ENCODE assay signal across 23 cellular contexts in the genomic region with DNA sequence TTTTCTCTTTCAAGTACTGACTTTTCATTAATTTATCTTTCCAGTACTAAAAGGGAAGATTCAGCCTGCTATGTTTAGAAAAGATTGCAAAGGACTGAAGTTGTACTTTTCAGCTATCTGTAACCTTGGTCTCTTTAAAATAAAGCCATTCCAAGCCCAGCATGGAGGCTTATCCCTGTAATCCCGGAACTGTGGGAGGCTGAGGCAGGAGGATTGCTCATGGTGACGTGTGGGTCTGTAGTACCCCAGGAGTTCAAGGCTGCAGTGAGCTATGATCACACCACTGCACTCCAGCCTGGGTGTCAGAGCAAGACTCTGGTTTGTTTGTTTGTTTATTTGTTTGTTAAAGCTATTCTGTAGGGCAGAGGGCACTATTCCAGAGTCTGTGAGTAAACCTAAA.
"Had no signal": no experiment of that assay in that cellular context is flagged by ENCODE, and none has a peak within 500 bp of the region (broad histone marks: within the 10 kb centered on the region; RNA-seq: fewer than 3 reads in every experiment).

No MANE protein-coding gene starts in this region.

- H3K79me2 ChIP-seq: parathyroid adenoma had no signal

- H3K9ac ChIP-seq: parathyroid adenoma had no signal

- DNase-seq: naive B cell; naive thymus-derived CD8-positive, alpha-beta T cell; nephron progenitor cell; occipital lobe; ovary; posterior cingulate gyrus; psoas muscle; right cardiac atrium; right lobe of liver; sigmoid colon; small intestine; spleen; stimulated activated CD4-positive, alpha-beta T cell treated with anti-CD3 and anti-CD28 coated beads, Interleukin-12 subunit alpha, Interleukin-12 subunit beta, amount 100 ng/mL, for 4 hours; stimulated activated CD4-positive, alpha-beta T cell treated with anti-CD3 and anti-CD28 coated beads, Interleukin-1b, Interleukin-23, amount 100 ng/mL, for 48 hours; stimulated activated CD4-positive, alpha-beta T cell treated with anti-CD3 and anti-CD28 coated beads, Interleukin-4, amount 100 ng/mL, for 24 hours; stimulated activated naive B cell treated with anti-CD40 and anti-IgM and Interleukin-4, amounts not matched to agents 10 μg/mL and 1 μg/mL and 100 μg/mL, for 72 hours; stimulated activated naive CD4-positive, alpha-beta T cell treated with Interleukin-2 at 50 U/mL for 16 hours; stomach; tibial artery; transverse colon; upper lobe of right lung; uterus had no signal

- H3K36me3 ChIP-seq: ovary, right lobe of liver, sigmoid colon, spleen, stomach, tibial artery, transverse colon, upper lobe of right lung, uterus had no signal

- H3K4me1 ChIP-seq: parathyroid adenoma, psoas muscle, right lobe of liver, stomach, tibial artery, transverse colon, uterus had no signal

- H3K27ac ChIP-seq: ovary, parathyroid adenoma, psoas muscle, right lobe of liver, sigmoid colon, spleen, stomach, tibial artery, transverse colon, upper lobe of right lung, uterus had no signal

- H3K4me3 ChIP-seq: ovary, psoas muscle, right lobe of liver, sigmoid colon, spleen, stomach, tibial artery, transverse colon, upper lobe of right lung, uterus had no signal

- H3K27me3 ChIP-seq: ovary, right lobe of liver, sigmoid colon, spleen, stomach, tibial artery, transverse colon, upper lobe of right lung, uterus had no signal

- H2AFZ ChIP-seq: parathyroid adenoma had no signal

- H3K9me3 ChIP-seq: ovary, psoas muscle, right lobe of liver, sigmoid colon, spleen, stomach, tibial artery, transverse colon, upper lobe of right lung, uterus had no signal
